In genomic region chr10:24383681-24384106, GRCh38 we compare ENCODE assay signal across 8 cellular contexts.
DNase-seq lines count a peak whose midpoint lies in the region; ATAC-seq and TF ChIP-seq lines count a peak whose summit lies in the region.

No MANE protein-coding gene starts in this region.

- ATAC-seq in GM18858 (IDR thresholded peaks at IDR 0.05; ENCODE audit: unreplicated experiment) (peak; percentile 80), HG02938 (IDR thresholded peaks at IDR 0.05; ENCODE audit: unreplicated experiment) (peak; percentile 83), left ventricle myocardium superior (peak; percentile 95)

- WGBS in sigmoid colon, 2 donors = 3 to 25% methylated on average over 10 of the region's 10 CpGs

- peaks cover 2% of the 10 kb centered on the region for H3K9me3 Mint-ChIP-seq in activated naive CD8-positive, alpha-beta T cell treated with anti-CD3 and anti-CD28 coated beads for 36 hours

- H3K27ac Mint-ChIP-seq in activated naive CD8-positive, alpha-beta T cell treated with anti-CD3 and anti-CD28 coated beads for 36 hours = peak overlapping the region; percentile 72

- TF ChIP-seq EP300 in sigmoid colon (IDR thresholded peaks at IDR 0.05) = peak in 2 of 4 donors; percentile 51 to 71

- intact Hi-C loops in left ventricle myocardium superior (cut with micrococcal nuclease) = no loop called here
- intact Hi-C loops in sigmoid colon (cut with DNase I) = loop anchor here (5.0 kb wide), 1 partner anchor 386 kb away; no protein-coding TSS in a partner anchor

- H3K27me3 ChIP-seq in sigmoid colon = no peaks in the 10 kb centered on the region

- no peak overlapping the region for H3K4me3 Mint-ChIP-seq in activated naive CD8-positive, alpha-beta T cell treated with anti-CD3 and anti-CD28 coated beads for 36 hours

- H3K27ac ChIP-seq in sigmoid colon = peak overlapping the region; percentile 37 to 65 (median 58)

- peaks cover 39% of the 10 kb centered on the region for H3K27me3 Mint-ChIP-seq in activated naive CD8-positive, alpha-beta T cell treated with anti-CD3 and anti-CD28 coated beads for 36 hours

- peak; percentile 16 for DNase-seq in COR-L47 (lab: John Stamatoyannopoulos, UW)
- peak; percentile 8 for DNase-seq in NCI-H146 treated with DMSO at 0.1 percent for 48 hours (lab: John Stamatoyannopoulos, UW; ENCODE audit: unreplicated experiment)
- peak; percentile 65 for DNase-seq in activated naive CD8-positive, alpha-beta T cell treated with anti-CD3 and anti-CD28 coated beads for 36 hours
- peak; percentile 90 for DNase-seq in left ventricle myocardium superior
- peak; percentile 94 for DNase-seq in sigmoid colon
- DNase-seq in NCI-H510A (lab: John Stamatoyannopoulos, UW) = no peak

- peaks cover 12% of the 10 kb centered on the region for H3K4me1 Mint-ChIP-seq in activated naive CD8-positive, alpha-beta T cell treated with anti-CD3 and anti-CD28 coated beads for 36 hours

- TF ChIP-seq POLR2A in sigmoid colon (IDR thresholded peaks at IDR 0.05) = no peak

- H3K4me1 ChIP-seq in sigmoid colon = peaks cover 0 to 14% (median 8%) of the 10 kb centered on the region in 4 donors

- no peaks in the 10 kb centered on the region for H3K36me3 Mint-ChIP-seq in activated naive CD8-positive, alpha-beta T cell treated with anti-CD3 and anti-CD28 coated beads for 36 hours

- TF ChIP-seq CTCF in sigmoid colon (IDR thresholded peaks at IDR 0.05) = peak in 2 of 4 experiments; percentile 29 to 31

- no peak overlapping the region for H3K4me3 ChIP-seq in sigmoid colon

- no peaks in the 10 kb centered on the region for H3K36me3 ChIP-seq in sigmoid colon

- H3K9me3 ChIP-seq in sigmoid colon = no peaks in the 10 kb centered on the region
